Comparison of ENCODE assay signal across 13 cellular contexts in the genomic region with DNA sequence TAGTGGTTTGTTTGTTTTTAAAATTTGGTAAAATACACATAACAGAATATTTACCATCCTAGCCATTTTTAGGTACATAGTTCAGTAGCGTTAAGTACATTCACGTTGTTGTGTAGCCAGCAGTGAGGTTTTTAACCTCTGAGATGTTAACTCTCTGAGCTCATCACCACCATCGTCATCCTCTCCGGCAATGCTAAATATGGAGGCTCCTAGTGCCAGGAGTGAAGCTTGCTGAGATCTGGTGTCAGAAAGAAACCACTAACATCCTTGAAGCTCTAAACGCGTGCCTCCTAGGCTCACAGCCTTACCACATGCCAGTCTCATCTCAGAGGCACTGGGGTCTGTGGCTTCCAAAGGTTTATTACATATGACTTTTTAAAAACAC.
DNase-seq lines count a peak whose midpoint lies in the region; ATAC-seq, FAIRE-seq and TF ChIP-seq lines count a peak whose summit lies in the region.
"Had no signal": no experiment of that assay in that cellular context is flagged by ENCODE, and none has a peak within 500 bp of the region (broad histone marks: within the 10 kb centered on the region; RNA-seq: fewer than 3 reads in every experiment).

No MANE protein-coding gene starts in this region.

- peak; percentile 81 for DNase-seq in H4 (ENCODE audit: low spot score)
- peak; percentile 12 for DNase-seq in SK-N-MC (ENCODE audit: low read depth, low spot score)
- DNase-seq in endothelial cell of umbilical vein (ENCODE audit: low read depth, low spot score) = peak; percentile 4
- DNase-seq in non-pigmented ciliary epithelial cell (ENCODE audit: low read depth) = peak; percentile 28
- no peak for DNase-seq in thyroid gland
- no peak for DNase-seq in D721Med (ENCODE audit: insufficient read length, low spot score)
- DNase-seq: DMS79; lower lobe of right lung; NCI-H2171; sigmoid colon; stimulated activated naive CD4-positive, alpha-beta T cell had no signal

- no peaks in the 10 kb centered on the region for H3K36me3 ChIP-seq in SK-N-MC (ENCODE audit: insufficient read depth, low read length)
- H3K36me3 ChIP-seq in endothelial cell of umbilical vein (ENCODE audit: control insufficient read depth in 2 of 2, extremely low read depth in 1 of 2, insufficient read depth in 2 of 2, low read length in 2 of 2) = no peaks in the 10 kb centered on the region
- no peaks in the 10 kb centered on the region for H3K36me3 ChIP-seq in thyroid gland
- H3K36me3 ChIP-seq: lower lobe of right lung, neutrophil, sigmoid colon had no signal

- FAIRE-seq in endothelial cell of umbilical vein (lab: Jason Lieb, UNC) (no peak), D721Med (lab: Jason Lieb, UNC) (no peak)

- CTCF ChIA-PET in endothelial cell of umbilical vein (lab: Charles Lee) = no interaction called here

- peak overlapping the region; percentile 71 for H3K4me2 ChIP-seq in endothelial cell of umbilical vein (ENCODE audit: insufficient read depth, low read length)

- H3K4me1 ChIP-seq in endothelial cell of umbilical vein (ENCODE audit: control insufficient read depth, extremely low read depth, insufficient read depth, low read length) (peaks cover 25% of the 10 kb centered on the region), thyroid gland (no peaks in the 10 kb centered on the region)
- H3K4me1 ChIP-seq: sigmoid colon had no signal

- BruUV-seq in endothelial cell of umbilical vein (replicated peaks; lab: Mats Ljungman, UMichigan) = no TSS peak

- peaks cover 0 to 3% of the 10 kb centered on the region in 2 experiments for H3K27me3 ChIP-seq in endothelial cell of umbilical vein (ENCODE audit: control insufficient read depth in 2 of 2, insufficient read depth in 2 of 2, low read length in 2 of 2)
- H3K27me3 ChIP-seq in thyroid gland = no peaks in the 10 kb centered on the region
- H3K27me3 ChIP-seq: neutrophil, sigmoid colon had no signal

- intact Hi-C loops in endothelial cell of umbilical vein (cut with micrococcal nuclease) = loop anchor here (2.0 kb wide), 1 partner anchor 207 kb away; no protein-coding TSS in a partner anchor
- intact Hi-C loops in thyroid gland (cut with DNase I) = no loop called here

- TF ChIP-seq POLR2A in endothelial cell of umbilical vein (IDR thresholded peaks at IDR 0.05; ENCODE audit: low read depth, low read length) (no peak), thyroid gland (IDR thresholded peaks at IDR 0.05) (no peak)

- H3K79me2 ChIP-seq in endothelial cell of umbilical vein (ENCODE audit: control insufficient read depth, insufficient read depth, low read length) = no peaks in the 10 kb centered on the region

- H3K9ac ChIP-seq in SK-N-MC (ENCODE audit: insufficient read length) (peak overlapping the region; percentile 33), endothelial cell of umbilical vein (replicated peaks; ENCODE audit: extremely low read depth, insufficient read depth, low read length) (peak overlapping the region; percentile 25)

- H2AFZ ChIP-seq in endothelial cell of umbilical vein (ENCODE audit: low read depth, low read length) = no peak overlapping the region

- TF ChIP-seq CTCF in endothelial cell of umbilical vein (IDR thresholded peaks at IDR 0.05; ENCODE audit: extremely low read depth in 1 of 2, insufficient read depth in 1 of 2, low read depth in 1 of 2, low read length in 2 of 2) (no peak), thyroid gland (IDR thresholded peaks at IDR 0.05) (no peak), D721Med (IDR thresholded peaks at IDR 0.05; ENCODE audit: insufficient read depth, missing control alignments) (no peak)

- H3K27ac ChIP-seq in SK-N-MC = peak overlapping the region; percentile 72
- H3K27ac ChIP-seq in endothelial cell of umbilical vein (ENCODE audit: insufficient read depth, low read depth, low read length) = peak overlapping the region; percentile 61
- H3K27ac ChIP-seq in thyroid gland = no peak overlapping the region
- H3K27ac ChIP-seq: lower lobe of right lung, neutrophil, sigmoid colon had no signal

- dilution Hi-C loops in endothelial cell of umbilical vein (cut with MboI; ENCODE audit: extremely low pct_ligation_motif_present, low sequenced_read_pairs) = no loop called here

- H3K9me3 ChIP-seq in SK-N-MC (ENCODE audit: low read depth, low read length) (no peaks in the 10 kb centered on the region), endothelial cell of umbilical vein (replicated peaks; ENCODE audit: control insufficient read depth, insufficient read depth, low read length) (no peaks in the 10 kb centered on the region), thyroid gland (no peaks in the 10 kb centered on the region)
- H3K9me3 ChIP-seq: lower lobe of right lung, neutrophil had no signal

- H3K4me3 ChIP-seq in SK-N-MC (peak overlapping the region; percentile 46; the same call in 1 of the 2 replicates), endothelial cell of umbilical vein (replicated peaks in 1 of 3; ENCODE audit: insufficient read depth in 1 of 3, low read depth in 1 of 3, low read length in 3 of 3) (no peak overlapping the region), thyroid gland (replicated peaks in 1 of 3) (no peak overlapping the region)
- H3K4me3 ChIP-seq: lower lobe of right lung, sigmoid colon had no signal

- H3K9me1 ChIP-seq in endothelial cell of umbilical vein (replicated peaks; ENCODE audit: control insufficient read depth, extremely low read depth, insufficient read depth, low read length) = no peaks in the 10 kb centered on the region

- no peak for ATAC-seq in HG02870 (IDR thresholded peaks at IDR 0.05; ENCODE audit: unreplicated experiment)

- POLR2A ChIA-PET in endothelial cell of umbilical vein (lab: Charles Lee) = no interaction called here

- H4K20me1 ChIP-seq in endothelial cell of umbilical vein (replicated peaks; ENCODE audit: control insufficient read depth, extremely low read depth, insufficient read depth, low read length) = no peaks in the 10 kb centered on the region

- 68 to 79% methylated on average over 6 of the region's 6 CpGs for WGBS in thyroid gland, 2 donors

TF ChIP-seq in endothelial cell of umbilical vein, 7 proteins besides CTCF, POLR2A, EP300 and RAD21:
- TF ChIP-seq POLR2AphosphoS5 (IDR thresholded peaks at IDR 0.05; ENCODE audit: insufficient read depth, low read depth, low read length) (no peak), FOS (IDR thresholded peaks at IDR 0.05; ENCODE audit: borderline replicate concordance, insufficient read depth, low read length) (no peak), GATA2 (IDR thresholded peaks at IDR 0.05; ENCODE audit: insufficient read depth, insufficient read length, low read depth, low read length) (no peak), EZH2 (IDR thresholded peaks at IDR 0.05; ENCODE audit: borderline replicate concordance, low read depth, low read length, severe bottlenecking) (no peak), JUN (IDR thresholded peaks at IDR 0.05; ENCODE audit: borderline replicate concordance, insufficient read depth, insufficient read length, low read depth) (no peak), MYC (IDR thresholded peaks at IDR 0.05; ENCODE audit: low read depth, low read length) (no peak)
- TF ChIP-seq, protein P1, sequence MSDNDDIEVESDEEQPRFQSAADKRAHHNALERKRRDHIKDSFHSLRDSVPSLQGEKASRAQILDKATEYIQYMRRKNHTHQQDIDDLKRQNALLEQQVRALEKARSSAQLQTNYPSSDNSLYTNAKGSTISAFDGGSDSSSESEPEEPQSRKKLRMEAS (IDR thresholded peaks at IDR 0.05; ENCODE audit: insufficient read depth, insufficient read length) = no peak
TF ChIP-seq in endothelial cell of umbilical vein: peak in this region for 0.

Comparison
In these comparisons a context has a peak if more than half of its experiments do, and no peak if none do; other contexts are left out.
1. DNase-seq: peak in H4 (single experiment), SK-N-MC (single experiment), endothelial cell of umbilical vein (single experiment) and non-pigmented ciliary epithelial cell (single experiment); none in thyroid gland (0 of 2) and D721Med (single experiment).
2. H3K27ac ChIP-seq: peak in SK-N-MC (single experiment) and endothelial cell of umbilical vein (single experiment); none in thyroid gland (0 of 3).